Comparison of ENCODE assay signal across 11 cellular contexts in the genomic region with DNA sequence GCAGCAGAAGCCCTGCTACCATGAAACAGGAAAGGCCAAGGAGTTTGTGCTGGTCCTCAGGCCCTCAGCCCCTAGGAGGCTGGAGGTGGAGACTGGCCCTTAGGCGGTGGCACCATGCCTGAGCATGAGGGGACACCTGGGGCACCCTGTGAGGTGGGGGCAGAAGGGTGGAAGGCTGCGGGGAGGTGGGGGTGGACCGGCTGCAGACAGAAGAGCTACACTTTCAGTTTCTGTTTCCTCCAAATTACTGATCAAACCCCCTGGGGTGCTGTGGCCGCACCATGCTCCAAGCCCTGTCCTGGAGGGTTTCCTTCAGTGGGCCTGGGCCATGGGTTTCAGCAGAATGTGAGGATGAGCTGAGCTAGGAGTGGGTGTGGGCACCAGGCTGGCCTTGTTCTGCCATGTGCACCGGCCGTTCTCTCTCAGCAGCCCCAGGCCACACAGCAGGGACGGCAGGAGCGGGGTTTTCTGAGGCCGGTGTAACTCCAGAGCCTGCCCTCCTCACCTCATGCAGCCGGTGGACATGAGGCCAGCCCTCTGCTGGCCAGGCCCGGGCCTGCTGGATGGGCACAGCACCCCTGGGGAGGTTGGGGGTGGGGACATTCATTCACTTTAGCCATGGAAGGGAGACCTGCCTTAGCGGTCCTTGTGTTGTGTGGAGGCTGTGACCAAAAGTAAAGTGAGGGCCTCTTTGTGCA. TPM values are rescaled to one million over a fixed set of nuclear protein-coding genes. Genes with fewer than 3 reads are reported as not detected.
A peak's percentile ranks its signal among the peaks of the same experiment; 100 is the strongest.
DNase-seq lines count a peak whose midpoint lies in the region; ATAC-seq, FAIRE-seq and TF ChIP-seq lines count a peak whose summit lies in the region.
"Had no signal": no experiment of that assay in that cellular context is flagged by ENCODE, and none has a peak within 500 bp of the region (broad histone marks: within the 10 kb centered on the region; RNA-seq: fewer than 3 reads in every experiment).

No MANE protein-coding gene starts in this region.

- no peak for TF ChIP-seq RAD21 in A549 (conservative IDR thresholded peaks at IDR 0.05 in 1 of 2, IDR thresholded peaks at IDR 0.05 in 1 of 2)

- no peak overlapping the region for H3K4me2 ChIP-seq in A549

- no peak overlapping the region for H3K4me3 Mint-ChIP-seq in activated naive CD8-positive, alpha-beta T cell treated with anti-CD3 and anti-CD28 coated beads, Interleukin-2, amount 50 U/mL, for 24 hours

- ATAC-seq in A549 (peak; percentile 33 to 54; a peak in 4 of 6 replicates), HG03159 (IDR thresholded peaks at IDR 0.05; ENCODE audit: unreplicated experiment) (peak; percentile 39), lower lobe of right lung (no peak), aorta (ENCODE audit: low FRiP score) (no peak), sciatic nerve (no peak), GM21381 (IDR thresholded peaks at IDR 0.05; ENCODE audit: unreplicated experiment) (no peak)
- ATAC-seq in activated naive CD8-positive, alpha-beta T cell treated with anti-CD3 and anti-CD28 coated beads, Interleukin-2, amount 50 U/mL, for 24 hours = no peak
- ATAC-seq: left cardiac atrium had no signal

- H3K4me3 ChIP-seq in A549 = no peak overlapping the region
- no peak overlapping the region for H3K4me3 ChIP-seq in lower lobe of right lung
- H3K4me3 ChIP-seq in aorta (ENCODE audit: low read length in 2 of 2) = no peak overlapping the region
- H3K4me3 ChIP-seq: sigmoid colon had no signal

- no peak for TF ChIP-seq POLR2A in A549 (IDR thresholded peaks at IDR 0.05; ENCODE audit: low read length)

- DNase-seq in A549 (ENCODE audit: low read depth in 1 of 2, low spot score in 1 of 2) = no peak
- peak; percentile 74 for DNase-seq in GM13976 (ENCODE audit: low spot score)
- DNase-seq in activated naive CD8-positive, alpha-beta T cell treated with anti-CD3 and anti-CD28 coated beads, Interleukin-2, amount 50 U/mL, for 24 hours = peak; percentile 18
- no peak for DNase-seq in lower lobe of right lung
- DNase-seq in aorta = no peak
- no peak for DNase-seq in sciatic nerve (ENCODE audit: low spot score)
- DNase-seq: left cardiac atrium, sigmoid colon had no signal

- intact Hi-C loops in lower lobe of right lung (cut with DNase I) = no loop called here
- intact Hi-C loops in aorta (cut with DNase I) = loop anchor here in 1 of 2 donors (10.0 kb wide), 1 partner anchor 518 kb away; no protein-coding TSS in a partner anchor
- intact Hi-C loops in sciatic nerve (cut with DNase I) = no loop called here

- WGBS in A549 (ENCODE audit: missing lambda C conversion rate) = 62% methylated on average over 11 of the region's 12 CpGs
- WGBS in aorta, 2 donors = 71 to 76% methylated on average over 12 of the region's 12 CpGs

- H3K9me3 ChIP-seq in A549 (no peaks in the 10 kb centered on the region), lower lobe of right lung (no peaks in the 10 kb centered on the region), aorta (ENCODE audit: control insufficient read depth, low read length) (no peaks in the 10 kb centered on the region)
- H3K9me3 ChIP-seq: sigmoid colon had no signal

- no peak overlapping the region for H3K27ac ChIP-seq in A549
- no peak overlapping the region for H3K27ac ChIP-seq in lower lobe of right lung
- no peak overlapping the region for H3K27ac ChIP-seq in aorta (ENCODE audit: low read depth in 1 of 2, low read length in 2 of 2)
- H3K27ac ChIP-seq: sigmoid colon had no signal

- H3K9me3 Mint-ChIP-seq in activated naive CD8-positive, alpha-beta T cell treated with anti-CD3 and anti-CD28 coated beads, Interleukin-2, amount 50 U/mL, for 24 hours = no peaks in the 10 kb centered on the region

- no peaks in the 10 kb centered on the region for H3K36me3 Mint-ChIP-seq in activated naive CD8-positive, alpha-beta T cell treated with anti-CD3 and anti-CD28 coated beads, Interleukin-2, amount 50 U/mL, for 24 hours (ENCODE audit: low read depth)

- no peak overlapping the region for H3K27ac Mint-ChIP-seq in activated naive CD8-positive, alpha-beta T cell treated with anti-CD3 and anti-CD28 coated beads, Interleukin-2, amount 50 U/mL, for 24 hours

- in situ Hi-C loops in GM13976 (cut with MboI; ENCODE audit: low sequenced_read_pairs, unreplicated experiment) = loop anchor here (25.0 kb wide), 1 partner anchor 156 kb away; no protein-coding TSS in a partner anchor

- TF ChIP-seq EP300 in A549 (IDR thresholded peaks at IDR 0.05) = no peak

- H3K4me1 ChIP-seq in A549 (no peaks in the 10 kb centered on the region), lower lobe of right lung (no peaks in the 10 kb centered on the region), aorta (ENCODE audit: control insufficient read depth in 1 of 2, insufficient read depth in 2 of 2, low read length in 2 of 2) (no peaks in the 10 kb centered on the region)
- H3K4me1 ChIP-seq: sigmoid colon had no signal

- no peaks in the 10 kb centered on the region for H3K27me3 ChIP-seq in lower lobe of right lung (ENCODE audit: low read depth)
- H3K27me3 ChIP-seq in aorta (ENCODE audit: control insufficient read depth in 1 of 2, insufficient read depth in 2 of 2, low read length in 1 of 2) = no peaks in the 10 kb centered on the region
- H3K27me3 ChIP-seq: sigmoid colon had no signal

- H3K36me3 ChIP-seq in lower lobe of right lung (no peaks in the 10 kb centered on the region), aorta (ENCODE audit: control insufficient read depth in 1 of 2, insufficient read depth in 2 of 2, low read length in 1 of 2) (no peaks in the 10 kb centered on the region)
- H3K36me3 ChIP-seq: sigmoid colon had no signal

- no peak for FAIRE-seq in A549 (lab: Jason Lieb, UNC)
- FAIRE-seq: RCC 7860 had no signal

- CTCF ChIA-PET in A549 (lab: Yijun Ruan, JAX) = interaction anchor here (0.6 to 3.5 kb wide), 6 partner anchors 8 to 517 kb away, joined by 3 to 21 read pairs (median 4); no protein-coding TSS in a partner anchor

- TF ChIP-seq CTCF in A549 (IDR thresholded peaks at IDR 0.05) (no peak), GM13976 (IDR thresholded peaks at IDR 0.05; ENCODE audit: borderline replicate concordance, control extremely low read depth, extremely low read depth, insufficient read depth, missing control alignments) (no peak), lower lobe of right lung (IDR thresholded peaks at IDR 0.05) (no peak)

- POLR2A ChIA-PET in A549 (lab: Yijun Ruan, JAX) = no interaction called here

- peaks cover 36% of the 10 kb centered on the region for H3K4me1 Mint-ChIP-seq in activated naive CD8-positive, alpha-beta T cell treated with anti-CD3 and anti-CD28 coated beads, Interleukin-2, amount 50 U/mL, for 24 hours

- no peaks in the 10 kb centered on the region for H3K27me3 Mint-ChIP-seq in activated naive CD8-positive, alpha-beta T cell treated with anti-CD3 and anti-CD28 coated beads, Interleukin-2, amount 50 U/mL, for 24 hours

TF ChIP-seq in A549, 52 proteins besides CTCF, POLR2A, EP300 and RAD21:
- TF ChIP-seq NFE2L2 (conservative IDR thresholded peaks at IDR 0.05; ENCODE audit: low read length) (no peak), SMC3 (IDR thresholded peaks at IDR 0.05) (no peak), FOSL2 (IDR thresholded peaks at IDR 0.05) (no peak), FOSL2 (CRISPR knock-in tag; IDR thresholded peaks at IDR 0.05) (no peak), MYC (IDR thresholded peaks at IDR 0.05; ENCODE audit: borderline replicate concordance, low read length) (no peak), HOXB13 (CRISPR knock-in tag; IDR thresholded peaks at IDR 0.05; ENCODE audit: low read depth) (no peak), MAFK (IDR thresholded peaks at IDR 0.05; ENCODE audit: partially characterized antibody) (no peak), GATA3 (IDR thresholded peaks at IDR 0.05; ENCODE audit: borderline replicate concordance) (no peak)
- TF ChIP-seq, protein P1, sequence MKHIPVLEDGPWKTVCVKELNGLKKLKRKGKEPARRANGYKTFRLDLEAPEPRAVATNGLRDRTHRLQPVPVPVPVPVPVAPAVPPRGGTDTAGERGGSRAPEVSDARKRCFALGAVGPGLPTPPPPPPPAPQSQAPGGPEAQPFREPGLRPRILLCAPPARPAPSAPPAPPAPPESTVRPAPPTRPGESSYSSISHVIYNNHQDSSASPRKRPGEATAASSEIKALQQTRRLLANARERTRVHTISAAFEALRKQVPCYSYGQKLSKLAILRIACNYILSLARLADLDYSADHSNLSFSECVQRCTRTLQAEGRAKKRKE (CRISPR knock-in tag; IDR thresholded peaks at IDR 0.05; ENCODE audit: low read depth) = no peak
- TF ChIP-seq, protein P2, sequence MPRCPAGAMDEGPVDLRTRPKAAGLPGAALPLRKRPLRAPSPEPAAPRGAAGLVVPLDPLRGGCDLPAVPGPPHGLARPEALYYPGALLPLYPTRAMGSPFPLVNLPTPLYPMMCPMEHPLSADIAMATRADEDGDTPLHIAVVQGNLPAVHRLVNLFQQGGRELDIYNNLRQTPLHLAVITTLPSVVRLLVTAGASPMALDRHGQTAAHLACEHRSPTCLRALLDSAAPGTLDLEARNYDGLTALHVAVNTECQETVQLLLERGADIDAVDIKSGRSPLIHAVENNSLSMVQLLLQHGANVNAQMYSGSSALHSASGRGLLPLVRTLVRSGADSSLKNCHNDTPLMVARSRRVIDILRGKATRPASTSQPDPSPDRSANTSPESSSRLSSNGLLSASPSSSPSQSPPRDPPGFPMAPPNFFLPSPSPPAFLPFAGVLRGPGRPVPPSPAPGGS (IDR thresholded peaks at IDR 0.05) = no peak
TF ChIP-seq in A549: peak in this region for 0.

RNA-seq across cellular contexts. Expression of a gene that starts 51.5 kb away (rescaled TPM):
- polyA plus RNA-seq in A549 (2011; rRNA removed) = 70.6 and 76.6 TPM in 2 replicates
- 68.4 and 105 TPM in 2 replicates for polyA plus RNA-seq in A549 (2012; cell fraction: cytosol; rRNA removed)
- 29.6 and 35.5 TPM in 2 replicates for polyA plus RNA-seq in A549 (2012; cell fraction: nucleus; rRNA removed)
- polyA plus RNA-seq in A549 (2017; fragmentation: RNase III; extraction: RNeasy Plus Mini Kit Qiagen cat#74134 plus additional on column Dnase treatment) = 54.4 to 57.5 TPM (median 57.0 TPM) in 3 replicates
- 78.0 and 89.8 TPM in 2 replicates for polyA minus RNA-seq in A549 (2011; rRNA and poly(A)+ RNA removed)
- 91.4 TPM for total RNA-seq in lower lobe of right lung
- total RNA-seq in aorta = 10 to 100 TPM; 23.8 to 41.3 TPM
- 10 to 100 TPM; 17.4 to 31.3 TPM for polyA plus RNA-seq in aorta
- total RNA-seq in sciatic nerve = 52.0 TPM

RNA-seq across cellular contexts. Expression of a gene that starts 52.7 kb away (rescaled TPM):
- polyA plus RNA-seq in A549 (2011; rRNA removed) (0.07 and 0.10 TPM in 2 replicates), A549 (2017; fragmentation: RNase III; extraction: RNeasy Plus Mini Kit Qiagen cat#74134 plus additional on column Dnase treatment) (0.05 to 0.11 TPM (median 0.05 TPM) in 3 replicates), aorta (not detected)
- polyA plus RNA-seq in A549 (2012; cell fraction: cytosol; rRNA removed) = 0.03 TPM in 2 replicates
- 0.01 and 0.02 TPM in 2 replicates for polyA plus RNA-seq in A549 (2012; cell fraction: nucleus; rRNA removed)
- 0.15 and 0.50 TPM in 2 replicates for polyA minus RNA-seq in A549 (2011; rRNA and poly(A)+ RNA removed)
- total RNA-seq in lower lobe of right lung (0.18 TPM), aorta (under 1 TPM; 0.26 to 0.33 TPM), sciatic nerve (0.45 TPM)
- total RNA-seq: sigmoid colon had no signal
- polyA plus RNA-seq: sigmoid colon had no signal

Comparison
In these comparisons a context has a peak if more than half of its experiments do, and no peak if none do; other contexts are left out.
1. ATAC-seq: peak in A549 (2 of 2) and HG03159 (single experiment); none in activated naive CD8-positive, alpha-beta T cell treated with anti-CD3 and anti-CD28 coated beads, Interleukin-2, amount 50 U/mL, for 24 hours (single experiment), lower lobe of right lung (0 of 2), aorta (single experiment), sciatic nerve (single experiment) and GM21381 (single experiment).
2. DNase-seq: peak in GM13976 (single experiment) and activated naive CD8-positive, alpha-beta T cell treated with anti-CD3 and anti-CD28 coated beads, Interleukin-2, amount 50 U/mL, for 24 hours (single experiment); none in A549 (0 of 2), lower lobe of right lung (single experiment), aorta (0 of 2) and sciatic nerve (single experiment).